In the genomic region with DNA sequence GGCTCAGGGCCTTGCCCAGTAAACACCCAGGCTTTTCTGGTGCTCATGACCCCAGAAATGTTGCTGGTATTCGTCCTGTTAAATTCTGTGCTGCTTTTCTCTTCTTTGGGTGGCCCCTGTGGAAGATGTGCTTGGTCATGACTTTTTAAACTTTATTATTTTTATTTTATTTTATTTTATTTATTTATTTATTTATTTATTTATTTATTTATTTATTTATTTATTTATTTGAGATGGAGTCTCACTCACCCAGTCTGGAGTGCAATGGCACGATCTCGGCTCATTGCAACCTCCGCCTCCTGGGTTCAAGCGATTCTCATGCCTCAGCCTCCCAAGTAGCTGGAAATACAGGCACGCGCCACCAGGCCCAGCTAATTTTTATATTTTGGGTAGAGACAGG, we compare ENCODE assay signal across 1 cellular context.
A peak's percentile ranks its signal among the peaks of the same experiment; 100 is the strongest.
TF ChIP-seq lines count a peak whose summit lies in the region.

No MANE protein-coding gene starts in this region.

TF ChIP-seq in A549, 52 proteins besides CTCF, POLR2A, EP300 and RAD21:
- TF ChIP-seq ZC3H11A (IDR thresholded peaks at IDR 0.05) = peak; percentile 46
